In the genomic region with DNA sequence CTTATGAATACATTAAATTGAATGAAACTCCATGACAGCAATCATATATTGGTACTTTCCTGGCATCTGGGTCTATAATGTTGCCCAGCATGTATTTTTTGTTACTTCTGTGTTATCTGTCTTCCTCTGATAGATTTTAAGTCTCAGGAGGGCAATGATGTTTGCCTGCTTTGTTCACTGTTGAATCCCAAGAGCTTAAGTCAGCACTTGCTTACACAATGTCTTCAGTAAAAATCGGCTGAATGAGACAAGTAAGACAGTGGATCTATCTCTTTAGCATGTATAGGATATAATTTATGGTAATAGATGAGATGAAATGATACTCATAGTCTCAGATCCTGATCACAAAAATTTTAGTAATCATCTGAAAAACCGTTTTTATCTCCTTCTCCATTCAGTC, we compare ENCODE assay signal across 26 cellular contexts.
"Had no signal": no experiment of that assay in that cellular context is flagged by ENCODE, and none has a peak within 500 bp of the region (broad histone marks: within the 10 kb centered on the region; RNA-seq: fewer than 3 reads in every experiment).

No MANE protein-coding gene starts in this region.

- H3K4me3 ChIP-seq: colonic mucosa, dorsolateral prefrontal cortex, esophagus squamous epithelium, gastrocnemius medialis, heart right ventricle, left lung, lower lobe of right lung, mucosa of descending colon had no signal

- ATAC-seq: esophagus mucosa; gastrocnemius medialis; heart right ventricle; left cardiac atrium; left lung; left ventricle myocardium superior; lower lobe of right lung; mucosa of descending colon; naive thymus-derived CD8-positive, alpha-beta T cell had no signal

- H3K36me3 Mint-ChIP-seq: mesothelial cell of epicardium; naive B cell; naive thymus-derived CD8-positive, alpha-beta T cell had no signal

- H3K4me3 Mint-ChIP-seq: mesothelial cell of epicardium; naive thymus-derived CD8-positive, alpha-beta T cell had no signal

- H3K9me3 ChIP-seq: colonic mucosa, gastrocnemius medialis, heart right ventricle, left lung, lower lobe of right lung, mucosa of descending colon had no signal

- H3K27me3 Mint-ChIP-seq: naive B cell; naive thymus-derived CD8-positive, alpha-beta T cell had no signal

- DNase-seq: colonic mucosa; cortex of kidney; dermis blood vessel endothelial cell; dorsolateral prefrontal cortex; effector CD4-positive, alpha-beta T cell; effector memory CD4-positive, alpha-beta T cell; erythroblast; esophagus squamous epithelium; foreskin fibroblast; foreskin melanocyte; gastrocnemius medialis; glutamatergic neuron; head of caudate nucleus; heart right ventricle; hippocampal formation; left cardiac atrium; left lung; left ventricle myocardium superior; lower lobe of right lung; mesenchymal stem cell; mucosa of descending colon; naive B cell; naive thymus-derived CD8-positive, alpha-beta T cell had no signal

- H3K4me1 ChIP-seq: colonic mucosa, esophagus squamous epithelium, gastrocnemius medialis, heart right ventricle, left lung, lower lobe of right lung had no signal

- H3K36me3 ChIP-seq: colonic mucosa, esophagus squamous epithelium, gastrocnemius medialis, heart right ventricle, left lung, lower lobe of right lung had no signal

- H3K27me3 ChIP-seq: colonic mucosa, dorsolateral prefrontal cortex, esophagus squamous epithelium, gastrocnemius medialis, heart right ventricle, left lung had no signal

- H3K4me1 Mint-ChIP-seq: mesothelial cell of epicardium; naive B cell; naive thymus-derived CD8-positive, alpha-beta T cell had no signal

- H3K27ac Mint-ChIP-seq: mesothelial cell of epicardium; naive B cell; naive thymus-derived CD8-positive, alpha-beta T cell had no signal

- H3K27ac ChIP-seq: colonic mucosa, dorsolateral prefrontal cortex, epithelial cell of prostate, esophagus squamous epithelium, gastrocnemius medialis, heart right ventricle, left lung, lower lobe of right lung had no signal
